15 cellular contexts compared by ENCODE assay signal in the genomic region with DNA sequence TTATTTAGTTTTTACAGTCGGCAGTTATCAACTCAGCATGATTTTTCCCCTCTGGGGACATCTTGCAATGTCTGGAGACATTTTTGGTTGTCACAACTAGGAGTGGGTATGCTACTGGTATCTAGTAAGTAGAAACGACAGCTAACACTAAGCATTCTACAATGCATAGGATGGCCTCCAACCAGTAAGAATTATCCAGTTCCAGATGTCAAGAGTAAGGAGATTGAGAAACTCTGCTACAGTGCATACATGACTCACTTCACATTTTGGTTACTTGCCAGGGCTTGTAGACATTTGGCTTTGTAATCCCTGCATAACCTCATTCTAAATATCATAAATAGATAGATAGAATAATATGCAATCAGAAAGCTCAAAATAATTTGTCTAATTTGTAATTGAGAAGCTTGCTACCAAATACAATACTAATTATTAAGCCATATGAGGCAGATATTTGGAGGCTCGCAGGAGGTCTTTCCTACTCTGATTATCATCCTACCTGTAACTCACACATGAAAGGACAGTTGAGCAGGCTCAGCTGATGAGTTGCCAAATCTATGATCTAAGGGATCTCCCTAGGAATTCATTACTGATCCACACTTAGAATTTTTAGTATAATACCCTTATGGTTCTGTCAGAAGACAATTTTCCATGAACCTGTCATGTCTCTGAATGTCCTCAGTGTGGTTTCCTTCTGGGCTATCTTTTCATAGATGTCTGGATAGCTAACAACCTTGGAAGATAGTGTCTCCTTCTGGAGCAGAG.
DNase-seq lines count a peak whose midpoint lies in the region; FAIRE-seq and TF ChIP-seq lines count a peak whose summit lies in the region.
"Had no signal": no experiment of that assay in that cellular context is flagged by ENCODE, and none has a peak within 500 bp of the region (broad histone marks: within the 10 kb centered on the region; RNA-seq: fewer than 3 reads in every experiment).

No MANE protein-coding gene starts in this region.

- H4K5ac ChIP-seq in mesendoderm (ENCODE audit: low read length): no peak overlapping the region

- H3K9me3 ChIP-seq in keratinocyte (ENCODE audit: control insufficient read depth, low read depth, low read length): no peaks in the 10 kb centered on the region

- H4K8ac ChIP-seq in mesendoderm (ENCODE audit: low read depth, low read length): no peak overlapping the region

- H3K4me2 ChIP-seq in keratinocyte (ENCODE audit: control insufficient read depth, extremely low read depth, insufficient read depth, low read depth, low read length) (no peak overlapping the region), mesendoderm (ENCODE audit: low read length) (no peak overlapping the region)

- no peaks in the 10 kb centered on the region for H3K9me1 ChIP-seq in keratinocyte (ENCODE audit: control insufficient read depth, extremely low read depth, insufficient read depth, low read length)

- H3K36me3 ChIP-seq in keratinocyte (ENCODE audit: control insufficient read depth in 2 of 2, extremely low read depth in 1 of 2, insufficient read depth in 2 of 2, low read length in 2 of 2): no peaks in the 10 kb centered on the region
- no peaks in the 10 kb centered on the region for H3K36me3 ChIP-seq in mesendoderm (ENCODE audit: control insufficient read depth, insufficient read depth, low read length)
- H3K36me3 ChIP-seq: cardiac muscle cell had no signal

- H3K9ac ChIP-seq in keratinocyte (ENCODE audit: control insufficient read depth, extremely low read depth, insufficient read depth, low read length) (no peak overlapping the region), mesendoderm (ENCODE audit: low read length) (no peak overlapping the region)

- no peak overlapping the region for H2BK5ac ChIP-seq in mesendoderm (ENCODE audit: low read length)

- H2AK5ac ChIP-seq in mesendoderm (ENCODE audit: low read length): no peak overlapping the region

- no peaks in the 10 kb centered on the region for H3K79me2 ChIP-seq in keratinocyte (ENCODE audit: control insufficient read depth, insufficient read depth, low read length)
- no peaks in the 10 kb centered on the region for H3K79me2 ChIP-seq in mesendoderm (ENCODE audit: control insufficient read depth, insufficient read depth, low read length)

- FAIRE-seq in HTR-8/SVneo (lab: Jason Lieb, UNC) (no peak), keratinocyte (lab: Jason Lieb, UNC) (peak; percentile 63)
- FAIRE-seq: D721Med, kidney had no signal

- no peaks in the 10 kb centered on the region for H3K4me1 Mint-ChIP-seq in endothelial cell (ENCODE audit: unreplicated experiment)
- H3K4me1 Mint-ChIP-seq: nephron had no signal

- no peak overlapping the region for H3K56ac ChIP-seq in mesendoderm (ENCODE audit: low read length)

- H3K36me3 Mint-ChIP-seq in endothelial cell (ENCODE audit: low read depth, unreplicated experiment): no peaks in the 10 kb centered on the region

- no peaks in the 10 kb centered on the region for H3K79me1 ChIP-seq in mesendoderm (ENCODE audit: low read length)

- H2BK15ac ChIP-seq in mesendoderm (replicated peaks; ENCODE audit: low read depth): no peak overlapping the region

- WGBS in mesendoderm (ENCODE audit: extremely low coverage, insufficient coverage, low lambda C conversion rate): no CpG with 5 or more reads among the region's 3 CpGs

- dilution Hi-C loops in keratinocyte (cut with MboI; ENCODE audit: extremely low pct_ligation_motif_present, low sequenced_read_pairs): no loop called here

- H3K9me3 Mint-ChIP-seq in endothelial cell (ENCODE audit: unreplicated experiment): no peaks in the 10 kb centered on the region

- peak; percentile 93 for DNase-seq in AG10803 (ENCODE audit: low read depth)
- peak; percentile 22 for DNase-seq in HTR-8/SVneo (ENCODE audit: insufficient read length, low spot score)
- DNase-seq in astrocyte of the hippocampus (ENCODE audit: low read depth, low spot score): peak; percentile 55
- DNase-seq in keratinocyte (ENCODE audit: low read depth, low spot score): peak; percentile 45
- DNase-seq in mesendoderm: no peak
- no peak for DNase-seq in head of caudate nucleus
- no peak for DNase-seq in endothelial cell (ENCODE audit: low spot score)
- no peak for DNase-seq in T-helper 9 cell
- DNase-seq: activated CD4-positive, CD25-positive, alpha-beta regulatory T cell; activated T-cell treated with anti-CD3 and anti-CD28 coated beads, Interleukin-2, amount 50 U/mL, for 72 hours; kidney; NCI-H446 had no signal

- no peak overlapping the region for H3K4me3 ChIP-seq in AG10803 (ENCODE audit: low read length)
- no peak overlapping the region for H3K4me3 ChIP-seq in keratinocyte (ENCODE audit: control insufficient read depth in 2 of 3, extremely low read depth in 1 of 3, insufficient read depth in 2 of 3, low read depth in 1 of 3, low read length in 3 of 3)
- H3K4me3 ChIP-seq in mesendoderm (ENCODE audit: low read length): no peak overlapping the region
- H3K4me3 ChIP-seq: cardiac muscle cell had no signal

- TF ChIP-seq CTCF in AG10803 (conservative IDR thresholded peaks at IDR 0.05; ENCODE audit: low read length) (no peak), keratinocyte (optimal IDR thresholded peaks at IDR 0.05 in 1 of 3, IDR thresholded peaks at IDR 0.05 in 1 of 3, conservative IDR thresholded peaks at IDR 0.05 in 1 of 3; ENCODE audit: extremely low read depth in 1 of 3, insufficient read depth in 2 of 3, low read length in 3 of 3) (no peak), endothelial cell (IDR thresholded peaks at IDR 0.05; ENCODE audit: unreplicated experiment) (no peak)

- H3K4me3 Mint-ChIP-seq in endothelial cell (ENCODE audit: unreplicated experiment): no peak overlapping the region
- H3K4me3 Mint-ChIP-seq: activated T-cell treated with anti-CD3 and anti-CD28 coated beads, Interleukin-2, amount 50 U/mL, for 72 hours; nephron had no signal

- H3K27me3 ChIP-seq in keratinocyte (ENCODE audit: control insufficient read depth, extremely low read depth, insufficient read depth, low read length): no peaks in the 10 kb centered on the region
- no peaks in the 10 kb centered on the region for H3K27me3 ChIP-seq in mesendoderm (ENCODE audit: insufficient read depth, low read length, poor library complexity)
- H3K27me3 ChIP-seq: cardiac muscle cell had no signal

- H3K4me1 ChIP-seq in keratinocyte (ENCODE audit: control insufficient read depth, extremely low read depth, insufficient read depth, low read length) (peaks cover 16% of the 10 kb centered on the region), mesendoderm (ENCODE audit: control insufficient read depth, low read depth, low read length) (no peaks in the 10 kb centered on the region)

- H3K27ac ChIP-seq in keratinocyte (ENCODE audit: control insufficient read depth, insufficient read depth, low read length) (no peak overlapping the region), mesendoderm (ENCODE audit: low read depth, low read length) (no peak overlapping the region)
- H3K27ac ChIP-seq: cardiac muscle cell had no signal

- H3K4ac ChIP-seq in mesendoderm (ENCODE audit: low read depth, low read length): no peak overlapping the region

- H3K27ac Mint-ChIP-seq in endothelial cell (ENCODE audit: unreplicated experiment): no peak overlapping the region
- H3K27ac Mint-ChIP-seq: activated T-cell treated with anti-CD3 and anti-CD28 coated beads, Interleukin-2, amount 50 U/mL, for 72 hours; nephron had no signal

- H3K18ac ChIP-seq in mesendoderm (ENCODE audit: low read length): no peak overlapping the region

- no peak overlapping the region for H2BK120ac ChIP-seq in mesendoderm (ENCODE audit: low read depth, low read length)

- no peak overlapping the region for H2AFZ ChIP-seq in keratinocyte (ENCODE audit: control insufficient read depth, low read length)

- intact Hi-C loops in head of caudate nucleus (cut with DNase I): no loop called here

- no peaks in the 10 kb centered on the region for H4K20me1 ChIP-seq in keratinocyte (ENCODE audit: control insufficient read depth, extremely low read depth, insufficient read depth, low read length)

- no peak overlapping the region for H3K23ac ChIP-seq in mesendoderm (ENCODE audit: low read length)

- H3K27me3 Mint-ChIP-seq in endothelial cell (ENCODE audit: unreplicated experiment): no peaks in the 10 kb centered on the region

Comparison
In these comparisons a context has a peak if more than half of its experiments do, and no peak if none do; other contexts are left out.
1. DNase-seq: peak in AG10803 (single experiment), HTR-8/SVneo (single experiment), astrocyte of the hippocampus (single experiment) and keratinocyte (single experiment); none in mesendoderm (single experiment), head of caudate nucleus (0 of 42), endothelial cell (single experiment) and T-helper 9 cell (single experiment).